Comparison of ENCODE assay signal across 10 cellular contexts in genomic region chr5:1112596-1113331, GRCh38. TPM values are rescaled to one million over a fixed set of nuclear protein-coding genes. Genes with fewer than 3 reads are reported as not detected.
DNase-seq lines count a peak whose midpoint lies in the region; ATAC-seq, FAIRE-seq and TF ChIP-seq lines count a peak whose summit lies in the region.
"Had no signal": no experiment of that assay in that cellular context is flagged by ENCODE, and none has a peak within 500 bp of the region (broad histone marks: within the 10 kb centered on the region; RNA-seq: fewer than 3 reads in every experiment).

No MANE protein-coding gene starts in this region.

- intact Hi-C loops in K562 (cut with micrococcal nuclease): no loop called here
- intact Hi-C loops in psoas muscle (cut with DNase I): no loop called here
- intact Hi-C loops in posterior vena cava (cut with DNase I): no loop called here

- no peaks in the 10 kb centered on the region for H3K9me3 Mint-ChIP-seq in T-helper 2 cell treated with Interferon-gamma antibody and Interleukin-4, amounts not matched to agents 5 μg/mL and 100 μg/mL, for 36 hours

- TF ChIP-seq CTCF in K562 (IDR thresholded peaks at IDR 0.05 in 2 of 3, conservative IDR thresholded peaks at IDR 0.05 in 1 of 3; ENCODE audit: insufficient read depth in 2 of 3, low read depth in 1 of 3, low read length in 3 of 3) (no peak), psoas muscle (IDR thresholded peaks at IDR 0.05) (no peak), suprapubic skin (IDR thresholded peaks at IDR 0.05) (no peak)

- TF ChIP-seq EP300 in K562 (IDR thresholded peaks at IDR 0.05; ENCODE audit: low read length): no peak
- TF ChIP-seq EP300 in suprapubic skin (IDR thresholded peaks at IDR 0.05): no peak

- ATAC-seq in K562 (no peak), psoas muscle (peak; percentile 11 to 80 (median 76))

- H2AFZ ChIP-seq in K562 (ENCODE audit: low read depth, low read length): no peak overlapping the region

- CTCF ChIA-PET in K562 (lab: Yijun Ruan, JAX; ENCODE audit: low intra/inter-chr PET ratio): no interaction called here

- peaks cover 13% of the 10 kb centered on the region for H3K36me3 Mint-ChIP-seq in T-helper 2 cell treated with Interferon-gamma antibody and Interleukin-4, amounts not matched to agents 5 μg/mL and 100 μg/mL, for 36 hours (ENCODE audit: low read depth)

- POLR2A ChIA-PET in K562 (lab: Yijun Ruan, JAX): interaction anchor here (0.7 to 2.0 kb wide), 3 partner anchors 11 to 209 kb away, joined by 3 to 9 read pairs (median 3); no protein-coding TSS in a partner anchor

- peak overlapping the region; percentile 55 for H3K4me3 Mint-ChIP-seq in T-helper 2 cell treated with Interferon-gamma antibody and Interleukin-4, amounts not matched to agents 5 μg/mL and 100 μg/mL, for 36 hours

- H3K4me1 ChIP-seq in K562 (replicated peaks in 1 of 2; ENCODE audit: control insufficient read depth in 2 of 2, insufficient read depth in 2 of 2, low read length in 2 of 2) (peaks cover 0 to 76% of the 10 kb centered on the region in 2 experiments), psoas muscle (peaks cover 5% of the 10 kb centered on the region), suprapubic skin (peaks cover 30% of the 10 kb centered on the region)

- no peaks in the 10 kb centered on the region for H3K79me2 ChIP-seq in K562 (ENCODE audit: control insufficient read depth, insufficient read depth, low read length)

- TF ChIP-seq POLR2A in K562 (conservative IDR thresholded peaks at IDR 0.05) (no peak), suprapubic skin (IDR thresholded peaks at IDR 0.05) (no peak)

- H3K4me2 ChIP-seq in K562 (ENCODE audit: insufficient read depth, low read length): no peak overlapping the region

- no peak overlapping the region for H3K9ac ChIP-seq in K562 (ENCODE audit: insufficient read depth in 1 of 2, low read depth in 2 of 2, low read length in 2 of 2)

- FAIRE-seq in K562 (lab: Jason Lieb, UNC): peak; percentile 69
- FAIRE-seq: islet of Langerhans had no signal

- BruUV-seq in K562 (replicated peaks; lab: Mats Ljungman, UMichigan): no TSS peak

- no peak overlapping the region for H3K27ac Mint-ChIP-seq in T-helper 2 cell treated with Interferon-gamma antibody and Interleukin-4, amounts not matched to agents 5 μg/mL and 100 μg/mL, for 36 hours

- no peak overlapping the region for H3K27ac ChIP-seq in K562 (ENCODE audit: extremely low read depth, low read depth, low read length)
- no peak overlapping the region for H3K27ac ChIP-seq in psoas muscle
- no peak overlapping the region for H3K27ac ChIP-seq in suprapubic skin

- in situ Hi-C loops in K562 (cut with MboI): no loop called here

- DNase-seq in T-helper 2 cell treated with Interferon-gamma antibody and Interleukin-4, amounts not matched to agents 5 μg/mL and 100 μg/mL, for 36 hours (ENCODE audit: low spot score): no peak
- DNase-seq in T-helper 2 cell: no peak
- DNase-seq in NAMALWA (ENCODE audit: low spot score): peak; percentile 78
- no peak for DNase-seq in K562 (ENCODE audit: extremely low read depth in 1 of 4, low spot score in 3 of 4)
- no peak for DNase-seq in psoas muscle
- DNase-seq in suprapubic skin (ENCODE audit: low spot score in 2 of 2): no peak
- no peak for DNase-seq in NCI-H524 (lab: John Stamatoyannopoulos, UW)
- DNase-seq in posterior vena cava (ENCODE audit: low spot score): no peak
- DNase-seq: sigmoid colon had no signal

- H4K20me1 ChIP-seq in K562 (replicated peaks; ENCODE audit: control insufficient read depth, insufficient read depth, low read length): peaks cover 10% of the 10 kb centered on the region

- no peaks in the 10 kb centered on the region for H3K36me3 ChIP-seq in K562 (ENCODE audit: control insufficient read depth, insufficient read depth, low read length)
- H3K36me3 ChIP-seq in psoas muscle (ENCODE audit: insufficient read depth in 1 of 2, low read depth in 1 of 2): no peaks in the 10 kb centered on the region
- H3K36me3 ChIP-seq in suprapubic skin: no peaks in the 10 kb centered on the region
- H3K36me3 ChIP-seq: sigmoid colon had no signal

- H3K27me3 Mint-ChIP-seq in T-helper 2 cell treated with Interferon-gamma antibody and Interleukin-4, amounts not matched to agents 5 μg/mL and 100 μg/mL, for 36 hours (ENCODE audit: low read depth): peaks cover 6% of the 10 kb centered on the region

- peaks cover 3 to 60% of the 10 kb centered on the region in 2 experiments; a peak in 3 of 5 replicates for H3K27me3 ChIP-seq in K562 (ENCODE audit: control insufficient read depth in 2 of 2, insufficient read depth in 2 of 2, low read length in 2 of 2)
- peaks cover 0 to 10% (median 6%) of the 10 kb centered on the region in 3 donors for H3K27me3 ChIP-seq in psoas muscle (ENCODE audit: insufficient read depth in 3 of 3, low read length in 2 of 3)
- H3K27me3 ChIP-seq in suprapubic skin: no peaks in the 10 kb centered on the region
- H3K27me3 ChIP-seq: sigmoid colon had no signal

- H3K9me1 ChIP-seq in K562 (ENCODE audit: control insufficient read depth, insufficient read depth, low read length): no peaks in the 10 kb centered on the region

- H3K4me3 ChIP-seq in K562 (no peak overlapping the region), psoas muscle (no peak overlapping the region), suprapubic skin (no peak overlapping the region)

- H3K9me3 ChIP-seq in K562 (replicated peaks; ENCODE audit: control insufficient read depth, insufficient read depth, low read depth, low read length): no peaks in the 10 kb centered on the region
- no peaks in the 10 kb centered on the region for H3K9me3 ChIP-seq in psoas muscle
- H3K9me3 ChIP-seq in suprapubic skin: no peaks in the 10 kb centered on the region
- H3K9me3 ChIP-seq: sigmoid colon had no signal

- peaks cover 18% of the 10 kb centered on the region for H3K4me1 Mint-ChIP-seq in T-helper 2 cell treated with Interferon-gamma antibody and Interleukin-4, amounts not matched to agents 5 μg/mL and 100 μg/mL, for 36 hours (ENCODE audit: low read depth)

- TF ChIP-seq RAD21 in K562 (CRISPR knock-in tag; conservative IDR thresholded peaks at IDR 0.05 in 1 of 2, IDR thresholded peaks at IDR 0.05 in 1 of 2): no peak

- WGBS in K562 (ENCODE audit: insufficient coverage, low coverage, missing lambda C conversion rate): 6% methylated on average over 10 of the region's 13 CpGs
- WGBS in psoas muscle, 3 donors: 44 to 47% (median 45%) methylated on average over 13 of the region's 13 CpGs
- 61% methylated on average over 11 of the region's 13 CpGs for WGBS in suprapubic skin

TF ChIP-seq in K562, 482 proteins besides CTCF, POLR2A, EP300 and RAD21 (continues in another document):
- TF ChIP-seq HLTF (IDR thresholded peaks at IDR 0.05) (no peak), MAX (CRISPR knock-in tag; IDR thresholded peaks at IDR 0.05) (peak; percentile 45; the same call in 1 of the 2 replicates)
- TF ChIP-seq, protein P1, sequence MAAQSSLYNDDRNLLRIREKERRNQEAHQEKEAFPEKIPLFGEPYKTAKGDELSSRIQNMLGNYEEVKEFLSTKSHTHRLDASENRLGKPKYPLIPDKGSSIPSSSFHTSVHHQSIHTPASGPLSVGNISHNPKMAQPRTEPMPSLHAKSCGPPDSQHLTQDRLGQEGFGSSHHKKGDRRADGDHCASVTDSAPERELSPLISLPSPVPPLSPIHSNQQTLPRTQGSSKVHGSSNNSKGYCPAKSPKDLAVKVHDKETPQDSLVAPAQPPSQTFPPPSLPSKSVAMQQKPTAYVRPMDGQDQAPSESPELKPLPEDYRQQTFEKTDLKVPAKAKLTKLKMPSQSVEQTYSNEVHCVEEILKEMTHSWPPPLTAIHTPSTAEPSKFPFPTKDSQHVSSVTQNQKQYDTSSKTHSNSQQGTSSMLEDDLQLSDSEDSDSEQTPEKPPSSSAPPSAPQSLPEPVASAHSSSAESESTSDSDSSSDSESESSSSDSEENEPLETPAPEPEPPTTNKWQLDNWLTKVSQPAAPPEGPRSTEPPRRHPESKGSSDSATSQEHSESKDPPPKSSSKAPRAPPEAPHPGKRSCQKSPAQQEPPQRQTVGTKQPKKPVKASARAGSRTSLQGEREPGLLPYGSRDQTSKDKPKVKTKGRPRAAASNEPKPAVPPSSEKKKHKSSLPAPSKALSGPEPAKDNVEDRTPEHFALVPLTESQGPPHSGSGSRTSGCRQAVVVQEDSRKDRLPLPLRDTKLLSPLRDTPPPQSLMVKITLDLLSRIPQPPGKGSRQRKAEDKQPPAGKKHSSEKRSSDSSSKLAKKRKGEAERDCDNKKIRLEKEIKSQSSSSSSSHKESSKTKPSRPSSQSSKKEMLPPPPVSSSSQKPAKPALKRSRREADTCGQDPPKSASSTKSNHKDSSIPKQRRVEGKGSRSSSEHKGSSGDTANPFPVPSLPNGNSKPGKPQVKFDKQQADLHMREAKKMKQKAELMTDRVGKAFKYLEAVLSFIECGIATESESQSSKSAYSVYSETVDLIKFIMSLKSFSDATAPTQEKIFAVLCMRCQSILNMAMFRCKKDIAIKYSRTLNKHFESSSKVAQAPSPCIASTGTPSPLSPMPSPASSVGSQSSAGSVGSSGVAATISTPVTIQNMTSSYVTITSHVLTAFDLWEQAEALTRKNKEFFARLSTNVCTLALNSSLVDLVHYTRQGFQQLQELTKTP (IDR thresholded peaks at IDR 0.05; ENCODE audit: low read depth in 1 of 2, partially characterized antibody in 2 of 2): no peak

RNA-seq across cellular contexts. Expression of gene SLC12A7, which starts 0.9 kb away (rescaled TPM):
- 13.6 and 46.2 TPM in 2 replicates for total RNA-seq in K562 (2011; cell fraction: chromatin; rRNA removed; ENCODE audit: low replicate concordance)
- total RNA-seq in K562 (2011; cell fraction: nucleolus; rRNA removed): 15.9 and 26.2 TPM in 2 replicates
- total RNA-seq in K562 (2011; cell fraction: nucleoplasm; rRNA removed): 8.9 and 10.9 TPM in 2 replicates
- total RNA-seq in K562 (2014; rRNA removed): 1.1 and 1.3 TPM in 2 replicates
- total RNA-seq in K562 (2014; rRNA removed; fragmentation: Illumina TruSeq; extraction: Trizol): 0.11 and 0.22 TPM in 2 replicates
- total RNA-seq in K562 (2015; rRNA removed; fragmentation: Illumina TruSeq; extraction: Trizol): 0.51 and 0.53 TPM in 2 replicates
- 1.8 and 1.9 TPM in 2 replicates for total RNA-seq in K562 (2021)
- polyA plus RNA-seq in K562 (2011; rRNA removed): 3.1 and 15.7 TPM in 2 replicates
- polyA plus RNA-seq in K562 (2011; cell fraction: cytosol; rRNA removed): 5.3 and 11.3 TPM in 2 replicates
- 55.8 and 115 TPM in 2 replicates for polyA plus RNA-seq in K562 (2011; cell fraction: nucleus; rRNA removed)
- 1.2 and 3.8 TPM in 2 replicates for polyA plus RNA-seq in K562 (2012)
- 0.56 and 0.83 TPM in 2 replicates for polyA plus RNA-seq in K562 (2014; fragmentation: Illumina TruSeq; extraction: Trizol)
- polyA plus RNA-seq in K562 (2014; fragmentation: Nextera tagmentation; extraction: Ambion mirVana): under 1 TPM; 0.01 to 0.04 TPM
- 0.73 and 1.0 TPM in 2 replicates for polyA plus RNA-seq in K562 (2014; rRNA removed)
- polyA minus RNA-seq in K562 (2011; rRNA and poly(A)+ RNA removed): 2.5 and 9.1 TPM in 2 replicates
- polyA minus RNA-seq in K562 (2011; cell fraction: cytosol; rRNA and poly(A)+ RNA removed): 5.9 and 21.7 TPM in 2 replicates
- 13.1 and 36.8 TPM in 2 replicates for polyA minus RNA-seq in K562 (2011; cell fraction: nucleus; rRNA and poly(A)+ RNA removed)
- total RNA-seq in psoas muscle: 10 to 100 TPM in 3 of 4 donors, 1 to 10 TPM in 1; 4.5 to 22.0 (median 15.1) TPM
- polyA plus RNA-seq in psoas muscle: 1 to 10 TPM; 2.3 to 3.8 (median 2.3) TPM
- 10 to 100 TPM in 3 of 4 donors, 1 to 10 TPM in 1; 8.6 to 29.0 (median 21.5) TPM for total RNA-seq in suprapubic skin
- total RNA-seq in posterior vena cava: 10 to 100 TPM; 23.8 to 34.6 TPM
